In genomic region chr7:35753761-35754603, GRCh38 we compare ENCODE assay signal across 9 cellular contexts. TPM values are rescaled to one million over a fixed set of nuclear protein-coding genes. Genes with fewer than 3 reads are reported as not detected.
DNase-seq lines count a peak whose midpoint lies in the region; ATAC-seq and TF ChIP-seq lines count a peak whose summit lies in the region.
"Had no signal": no experiment of that assay in that cellular context is flagged by ENCODE, and none has a peak within 500 bp of the region (broad histone marks: within the 10 kb centered on the region; RNA-seq: fewer than 3 reads in every experiment).

No MANE protein-coding gene starts in this region.

- peak; percentile 96 for DNase-seq in amniotic epithelial cell (ENCODE audit: low read depth)
- peak; percentile 64 for DNase-seq in Right ventricle myocardium superior
- DNase-seq in neuronal stem cell (ENCODE audit: low spot score) = no peak
- DNase-seq in vagina (ENCODE audit: extremely low spot score in 2 of 2) = no peak
- no peak for DNase-seq in HCEC 1CT
- DNase-seq in activated CD4-positive, alpha-beta T cell treated with anti-CD3 and anti-CD28 coated beads, Interleukin-2, amount 50 U/mL, for 4 hours = no peak
- DNase-seq: NCI-H2029 had no signal

- ATAC-seq in Right ventricle myocardium superior (ENCODE audit: poor library complexity) = peak; percentile 86
- no peak for ATAC-seq in HG02759 (IDR thresholded peaks at IDR 0.05; ENCODE audit: unreplicated experiment)

- no peak overlapping the region for H4K8ac ChIP-seq in neuronal stem cell (ENCODE audit: low read depth, low read length)

- peak overlapping the region; percentile 71 for H2AFZ ChIP-seq in neuronal stem cell (ENCODE audit: low read length)

- no peak overlapping the region for H3K4me2 ChIP-seq in neuronal stem cell (ENCODE audit: insufficient read depth, low read length, poor library complexity, severe bottlenecking)

- H3K4me1 ChIP-seq in neuronal stem cell (ENCODE audit: control insufficient read depth in 2 of 2, insufficient read depth in 1 of 2, low read depth in 1 of 2, low read length in 2 of 2) = peaks cover 8 to 10% of the 10 kb centered on the region in 2 donors
- peaks cover 14% of the 10 kb centered on the region for H3K4me1 ChIP-seq in vagina

- H3K9me3 ChIP-seq in neuronal stem cell (replicated peaks in 1 of 2; ENCODE audit: control insufficient read depth in 2 of 2, insufficient read depth in 1 of 2, low read depth in 1 of 2, low read length in 2 of 2) (no peaks in the 10 kb centered on the region), vagina (no peaks in the 10 kb centered on the region)

- intact Hi-C loops in Right ventricle myocardium superior (cut with DNase I) = no loop called here
- intact Hi-C loops in vagina (cut with DNase I) = loop anchor here (10.0 kb wide), 1 partner anchor 51 kb away; the partner anchor contains the start of gene SEPTIN7

- H2BK15ac ChIP-seq in neuronal stem cell (ENCODE audit: low read length) = no peak overlapping the region

- no peak for TF ChIP-seq CTCF in vagina (IDR thresholded peaks at IDR 0.05)

- H3K18ac ChIP-seq in neuronal stem cell (ENCODE audit: low read length) = no peak overlapping the region

- no peak overlapping the region for H3K9ac ChIP-seq in neuronal stem cell (ENCODE audit: low read depth, low read length, poor library complexity)

- no CpG with 5 or more reads among the region's 7 CpGs for WGBS in neuronal stem cell (ENCODE audit: extremely low coverage in 2 of 2, insufficient read length in 2 of 2, insufficient replicate concordance in 1 of 2), 2 donors

- H3K14ac ChIP-seq in neuronal stem cell (ENCODE audit: low read length) = no peak overlapping the region

- TF ChIP-seq POLR2A in vagina (IDR thresholded peaks at IDR 0.05) = no peak

- H3K4me3 ChIP-seq in neuronal stem cell (ENCODE audit: low read length in 2 of 2) (no peak overlapping the region), vagina (peak overlapping the region in 1 of 2 donors; percentile 11)

- H3K27ac ChIP-seq in neuronal stem cell (replicated peaks; ENCODE audit: low read length) (no peak overlapping the region), vagina (peak overlapping the region; percentile 16)
- H3K27ac ChIP-seq: VCaP had no signal

- no peak overlapping the region for H4K91ac ChIP-seq in neuronal stem cell (ENCODE audit: low read depth, low read length, poor library complexity)

- H2AK5ac ChIP-seq in neuronal stem cell (ENCODE audit: low read depth, low read length) = no peak overlapping the region

- H3K79me1 ChIP-seq in neuronal stem cell (ENCODE audit: low read depth, low read length) = no peaks in the 10 kb centered on the region

- H2BK5ac ChIP-seq in neuronal stem cell (ENCODE audit: low read length) = no peak overlapping the region

- H2BK12ac ChIP-seq in neuronal stem cell (ENCODE audit: low read length) = no peak overlapping the region

- H3K4ac ChIP-seq in neuronal stem cell (ENCODE audit: low read length) = no peak overlapping the region

- no peaks in the 10 kb centered on the region for H3K36me3 ChIP-seq in neuronal stem cell (replicated peaks in 1 of 2; ENCODE audit: control insufficient read depth in 2 of 2, insufficient read depth in 2 of 2, low read length in 2 of 2)
- no peaks in the 10 kb centered on the region for H3K36me3 ChIP-seq in vagina

- H3K27me3 ChIP-seq in neuronal stem cell (ENCODE audit: control insufficient read depth in 3 of 3, insufficient read depth in 3 of 3, low read depth in 1 of 3, low read length in 3 of 3) (no peaks in the 10 kb centered on the region), vagina (no peaks in the 10 kb centered on the region)

- no peak overlapping the region for H2BK120ac ChIP-seq in neuronal stem cell (ENCODE audit: low read depth, low read length)

- no peak overlapping the region for H3K23ac ChIP-seq in neuronal stem cell (ENCODE audit: low read depth, low read length, poor library complexity)

RNA-seq across cellular contexts. Expression of gene SEPTIN7, which starts 46.9 kb away (rescaled TPM):
- 167 TPM for total RNA-seq in Right ventricle myocardium superior
- 177 TPM for polyA plus RNA-seq in neuronal stem cell (2013, experiment 1 of 2)
- polyA plus RNA-seq in neuronal stem cell (2013, experiment 2 of 2) = 172 TPM
- total RNA-seq in vagina = 151 TPM

RNA-seq across cellular contexts. Expression of gene HERPUD2, which starts 59.0 kb away (rescaled TPM):
- 13.5 TPM for total RNA-seq in Right ventricle myocardium superior
- polyA plus RNA-seq in neuronal stem cell (2013, experiment 1 of 2) = 36.4 TPM
- 37.9 TPM for polyA plus RNA-seq in neuronal stem cell (2013, experiment 2 of 2)
- total RNA-seq in vagina = 45.2 TPM

Comparison
In these comparisons a context has a peak if more than half of its experiments do, and no peak if none do; other contexts are left out.
1. DNase-seq: peak in amniotic epithelial cell (single experiment) and Right ventricle myocardium superior (single experiment); none in neuronal stem cell (single experiment), vagina (0 of 2), HCEC 1CT (single experiment) and activated CD4-positive, alpha-beta T cell treated with anti-CD3 and anti-CD28 coated beads, Interleukin-2, amount 50 U/mL, for 4 hours (0 of 2).